ENCODE assay signal across 23 cellular contexts in the genomic region with DNA sequence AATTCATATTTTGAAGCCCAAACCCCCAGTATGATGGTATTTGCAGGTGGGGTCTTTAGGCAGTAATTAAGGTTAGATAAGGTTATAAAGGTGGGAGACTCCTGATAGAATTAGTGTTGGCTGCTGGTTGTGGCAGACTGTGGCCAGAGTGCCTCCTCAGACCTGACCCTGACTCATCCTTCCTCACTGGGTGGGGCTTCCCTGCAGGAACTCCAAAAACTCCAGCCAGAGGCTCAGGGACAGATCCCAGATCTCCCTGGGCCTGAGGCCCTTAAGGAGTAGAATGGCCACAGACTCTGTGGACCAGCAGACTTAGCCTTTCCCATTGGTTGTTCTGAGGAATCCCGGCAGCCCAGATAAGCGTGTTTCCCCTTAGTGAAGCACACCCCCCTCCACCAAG.
A peak's percentile ranks its signal among the peaks of the same experiment; 100 is the strongest.
DNase-seq lines count a peak whose midpoint lies in the region; FAIRE-seq and TF ChIP-seq lines count a peak whose summit lies in the region.
"Had no signal": no experiment of that assay in that cellular context is flagged by ENCODE, and none has a peak within 500 bp of the region (broad histone marks: within the 10 kb centered on the region; RNA-seq: fewer than 3 reads in every experiment).

No MANE protein-coding gene starts in this region.

- WGBS in mammary epithelial cell (ENCODE audit: low coverage, missing lambda C conversion rate), result 83% methylated on average over 1 of the region's 2 CpGs
- 62 to 94% (median 78%) methylated on average over 2 of the region's 2 CpGs for WGBS in small intestine, 3 donors

- H3K4me1 ChIP-seq in mammary epithelial cell (ENCODE audit: insufficient read depth, low read length) (peaks cover 3% of the 10 kb centered on the region), small intestine (ENCODE audit: control insufficient read depth in 2 of 2, insufficient read depth in 1 of 2, low read depth in 1 of 2, low read length in 1 of 2) (no peaks in the 10 kb centered on the region)
- H3K4me1 ChIP-seq: BE2C had no signal

- no peaks in the 10 kb centered on the region for H4K20me1 ChIP-seq in mammary epithelial cell (ENCODE audit: insufficient read depth, low read length)

- H3K27ac ChIP-seq in mammary epithelial cell (ENCODE audit: insufficient read depth, low read depth, low read length) (no peak overlapping the region), small intestine (ENCODE audit: low read depth in 1 of 2, low read length in 1 of 2) (no peak overlapping the region)
- H3K27ac ChIP-seq: HL-60 had no signal

- peak overlapping the region; percentile 52 for H2AFZ ChIP-seq in mammary epithelial cell (ENCODE audit: low read depth, low read length)
- H2AFZ ChIP-seq: GM23338 had no signal

- CTCF ChIA-PET in mammary epithelial cell (lab: Charles Lee; ENCODE audit: low non-redundant PET), result no interaction called here

- H3K36me3 ChIP-seq in mammary epithelial cell (ENCODE audit: insufficient read depth, low read length) (no peaks in the 10 kb centered on the region), small intestine (ENCODE audit: control insufficient read depth in 2 of 2, insufficient read depth in 2 of 2, low read length in 2 of 2) (no peaks in the 10 kb centered on the region)
- H3K36me3 ChIP-seq: BE2C had no signal

- intact Hi-C loops in mammary epithelial cell (cut with micrococcal nuclease), result no loop called here

- BruUV-seq in mammary epithelial cell (replicated peaks; lab: Mats Ljungman, UMichigan), result no TSS peak

- no peaks in the 10 kb centered on the region for H3K9me3 ChIP-seq in mammary epithelial cell (replicated peaks; ENCODE audit: insufficient read depth, low read length)
- H3K9me3 ChIP-seq in small intestine (ENCODE audit: control insufficient read depth, low read depth), result no peaks in the 10 kb centered on the region
- H3K9me3 ChIP-seq: BE2C had no signal

- no peaks in the 10 kb centered on the region for H3K79me2 ChIP-seq in mammary epithelial cell (ENCODE audit: insufficient read depth, low read length)

- no peak overlapping the region for H3K9ac ChIP-seq in mammary epithelial cell (ENCODE audit: insufficient read depth, low read length)

- in situ Hi-C loops in mammary epithelial cell (cut with MboI; ENCODE audit: low sequenced_read_pairs in 2 of 2), result no loop called here

- dilution Hi-C loops in mammary epithelial cell (cut with HindIII; ENCODE audit: low sequenced_read_pairs), result no loop called here

- peak; percentile 21 for DNase-seq in EL
- peak; percentile 52 for DNase-seq in HT1080 (ENCODE audit: low read depth)
- peak; percentile 23 for DNase-seq in mammary epithelial cell
- DNase-seq in islet precursor cell, result peak; percentile 56
- no peak for DNase-seq in hippocampal formation (lab: John Stamatoyannopoulos, UW)
- DNase-seq in small intestine, result no peak
- no peak for DNase-seq in stimulated activated CD4-positive, alpha-beta T cell treated with anti-CD3 and anti-CD28 coated beads, Interleukin-2, amount 100 ng/mL, for 24 hours
- no peak for DNase-seq in activated CD4-positive, CD25-positive, alpha-beta regulatory T cell treated with anti-CD3 and anti-CD28 coated beads, Interleukin-2, amount 50 U/mL, for 72 hours
- DNase-seq: ACHN; BE2C; C1 segment of cervical spinal cord; CD4-positive, CD25-positive, alpha-beta regulatory T cell; CD8-positive, alpha-beta memory T cell; COR-L47; DMS 273 treated with DMSO at 0.1 percent for 48 hours; GF-D8; HFFc6; IMR-90 had no signal

- no peak for TF ChIP-seq CTCF in mammary epithelial cell (conservative IDR thresholded peaks at IDR 0.05 in 1 of 2, IDR thresholded peaks at IDR 0.05 in 1 of 2; ENCODE audit: extremely low read depth in 1 of 2, insufficient read depth in 1 of 2, low read depth in 1 of 2, low read length in 2 of 2)

- FAIRE-seq in small intestine (lab: Jason Lieb, UNC), result no peak
- FAIRE-seq: A204.1, H54, HTR-8/SVneo had no signal

- no peak overlapping the region for H3K4me3 ChIP-seq in mammary epithelial cell (replicated peaks in 1 of 3; ENCODE audit: insufficient read depth in 1 of 3, low read depth in 2 of 3, low read length in 3 of 3)
- H3K4me3 ChIP-seq in small intestine (ENCODE audit: low read depth in 1 of 2, low read length in 2 of 2), result no peak overlapping the region
- H3K4me3 ChIP-seq: GM23338 had no signal

- H3K27me3 ChIP-seq in mammary epithelial cell (ENCODE audit: insufficient read depth, low read length) (no peaks in the 10 kb centered on the region), small intestine (ENCODE audit: control insufficient read depth in 2 of 2, insufficient read depth in 2 of 2, low read length in 2 of 2) (no peaks in the 10 kb centered on the region)
- H3K27me3 ChIP-seq: BE2C had no signal

- no peak overlapping the region for H3K4me2 ChIP-seq in mammary epithelial cell (ENCODE audit: insufficient read depth, low read depth, low read length)
- H3K4me2 ChIP-seq: GM23338 had no signal

Comparison
In these comparisons a context has a peak if more than half of its experiments do, and no peak if none do; other contexts are left out.
1. DNase-seq: peak in EL (single experiment), HT1080 (single experiment), mammary epithelial cell (single experiment) and islet precursor cell (single experiment); none in hippocampal formation (0 of 2), small intestine (single experiment), stimulated activated CD4-positive, alpha-beta T cell treated with anti-CD3 and anti-CD28 coated beads, Interleukin-2, amount 100 ng/mL, for 24 hours (0 of 2) and activated CD4-positive, CD25-positive, alpha-beta regulatory T cell treated with anti-CD3 and anti-CD28 coated beads, Interleukin-2, amount 50 U/mL, for 72 hours (single experiment).